In the genomic region with DNA sequence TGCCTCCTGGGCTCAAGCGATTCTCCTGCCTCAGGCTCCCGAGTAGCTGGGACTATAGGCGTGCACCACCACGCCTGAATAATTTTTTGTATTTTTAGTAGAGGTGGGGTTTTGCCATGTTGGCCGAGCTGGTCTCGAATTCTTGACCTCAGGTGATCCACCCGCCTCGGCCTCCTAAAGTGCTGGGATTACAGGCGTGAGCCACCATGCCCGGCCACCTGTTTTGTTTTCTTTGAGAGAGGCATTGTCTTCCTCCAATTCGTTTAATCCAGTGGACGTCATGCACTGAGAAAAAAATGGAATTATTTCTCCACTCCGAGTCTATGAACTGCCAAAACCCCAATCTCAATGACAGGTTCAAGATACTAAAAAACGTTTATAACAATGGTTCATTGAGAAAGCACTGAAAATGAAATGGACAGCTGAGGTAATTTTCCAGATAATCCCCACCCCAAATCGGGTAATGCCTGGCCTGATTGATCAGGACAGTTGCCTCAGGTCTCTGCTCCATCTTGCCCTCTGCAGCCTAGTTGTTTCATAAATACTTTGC, we compare ENCODE assay signal across 22 cellular contexts.
DNase-seq lines count a peak whose midpoint lies in the region; TF ChIP-seq lines count a peak whose summit lies in the region.
"Had no signal": no experiment of that assay in that cellular context is flagged by ENCODE, and none has a peak within 500 bp of the region (broad histone marks: within the 10 kb centered on the region; RNA-seq: fewer than 3 reads in every experiment).

No MANE protein-coding gene starts in this region.

- no peaks in the 10 kb centered on the region for H4K20me1 ChIP-seq in mammary epithelial cell (ENCODE audit: insufficient read depth, low read length)
- H4K20me1 ChIP-seq in H9 (ENCODE audit: control insufficient read depth, insufficient read depth, insufficient read length), result no peaks in the 10 kb centered on the region
- H4K20me1 ChIP-seq in SK-N-SH (ENCODE audit: insufficient read depth), result no peaks in the 10 kb centered on the region
- H4K20me1 ChIP-seq: BLaER1 had no signal

- CTCF ChIA-PET in mammary epithelial cell (lab: Charles Lee; ENCODE audit: low non-redundant PET) (no interaction called here), MCF 10A (lab: Yijun Ruan, JAX) (interaction anchor here (1.4 to 3.9 kb wide), 6 partner anchors 10 to 271 kb away, joined by 3 to 43 read pairs (median 10); no protein-coding TSS in a partner anchor), SK-N-SH (lab: Yijun Ruan, JAX) (no interaction called here)

- H2BK120ac ChIP-seq in trophoblast cell (ENCODE audit: insufficient read depth, low read length, poor library complexity) (no peak overlapping the region), H9 (ENCODE audit: low read depth, low read length, poor library complexity, severe bottlenecking) (no peak overlapping the region)

- peaks cover 23% of the 10 kb centered on the region for H3K4me1 ChIP-seq in mammary epithelial cell (ENCODE audit: insufficient read depth, low read length)
- no peaks in the 10 kb centered on the region for H3K4me1 ChIP-seq in endodermal cell (ENCODE audit: control insufficient read depth, insufficient read depth, low read length)
- H3K4me1 ChIP-seq in trophoblast cell (ENCODE audit: control insufficient read depth in 1 of 2, insufficient read depth in 2 of 2, low read length in 2 of 2), result peaks cover 13 to 22% of the 10 kb centered on the region in 2 experiments
- H3K4me1 ChIP-seq in H9 (ENCODE audit: insufficient read depth, low read length), result no peaks in the 10 kb centered on the region
- H3K4me1 ChIP-seq in SK-N-SH (ENCODE audit: control insufficient read depth in 1 of 2, insufficient read depth in 2 of 2, low read depth in 1 of 2, low read length in 1 of 2), result no peaks in the 10 kb centered on the region
- H3K4me1 ChIP-seq: BLaER1, HAP-1 had no signal

- H3F3A ChIP-seq in SK-N-SH (replicated peaks; ENCODE audit: insufficient read depth), result no peaks in the 10 kb centered on the region

- no peak overlapping the region for H2AFZ ChIP-seq in mammary epithelial cell (ENCODE audit: low read depth, low read length)
- no peak overlapping the region for H2AFZ ChIP-seq in trophoblast cell (ENCODE audit: insufficient read depth, low read length, poor library complexity)
- no peak overlapping the region for H2AFZ ChIP-seq in H9 (ENCODE audit: low read length)
- H2AFZ ChIP-seq in SK-N-SH (ENCODE audit: low read depth), result no peak overlapping the region
- H2AFZ ChIP-seq: GM23338 had no signal

- H3K18ac ChIP-seq in trophoblast cell (ENCODE audit: low read length), result no peak overlapping the region
- no peak overlapping the region for H3K18ac ChIP-seq in H9 (ENCODE audit: insufficient read length, low read depth, low read length)

- BruUV-seq in mammary epithelial cell (replicated peaks; lab: Mats Ljungman, UMichigan), result no TSS peak
- BruUV-seq in MCF 10A (replicated peaks; lab: Mats Ljungman, UMichigan), result no TSS peak

- H3K79me1 ChIP-seq in trophoblast cell (ENCODE audit: low read length) (peaks cover 28% of the 10 kb centered on the region), H9 (ENCODE audit: insufficient read depth, low read depth, low read length, poor library complexity, severe bottlenecking) (no peaks in the 10 kb centered on the region)

- no peak overlapping the region for H2BK12ac ChIP-seq in trophoblast cell (ENCODE audit: low read length)
- H2BK12ac ChIP-seq in H9 (ENCODE audit: insufficient read length, low read depth, low read length), result no peak overlapping the region

- H3K23ac ChIP-seq in trophoblast cell (ENCODE audit: low read length) (no peak overlapping the region), H9 (ENCODE audit: insufficient read length, low read depth, low read length) (no peak overlapping the region)

- no peak overlapping the region for H4K5ac ChIP-seq in H9 (ENCODE audit: insufficient read length, low read depth, low read length)

- H3K79me2 ChIP-seq in mammary epithelial cell (ENCODE audit: insufficient read depth, low read length) (no peaks in the 10 kb centered on the region), trophoblast cell (ENCODE audit: control insufficient read depth, insufficient read depth, low read length, poor library complexity) (peaks cover 7% of the 10 kb centered on the region), H9 (ENCODE audit: insufficient read depth, low read length) (no peaks in the 10 kb centered on the region), SK-N-SH (ENCODE audit: insufficient read depth) (no peaks in the 10 kb centered on the region)

- H3K23me2 ChIP-seq in H9 (ENCODE audit: insufficient read length, low read depth, low read length, poor library complexity, severe bottlenecking), result peaks cover 2% of the 10 kb centered on the region

- no peak for DNase-seq in mammary epithelial cell
- no peak for DNase-seq in MCF 10A (ENCODE audit: unreplicated experiment)
- DNase-seq in endodermal cell, result peak; percentile 28
- DNase-seq in islet precursor cell, result peak; percentile 17
- DNase-seq in trophoblast cell, result peak in 1 of 2 donors; percentile 30
- DNase-seq in SKM-1 treated with dmso at 0.1 percent for 144 hours (lab: John Stamatoyannopoulos, UW; ENCODE audit: unreplicated experiment), result no peak
- no peak for DNase-seq in H9
- DNase-seq in SK-N-SH, result no peak
- DNase-seq: CD4-positive, CD25-positive, alpha-beta regulatory T cell; CD8-positive, alpha-beta T cell; DMS 273 treated with DMSO at 0.1 percent for 48 hours; DMS79; EL; GDM1; HFFc6 had no signal

- no peak overlapping the region for H3T11ph ChIP-seq in H9 (ENCODE audit: low read length)

- no peak overlapping the region for H3K56ac ChIP-seq in H9 (ENCODE audit: insufficient read length, low read depth, low read length)

- H3K9me3 ChIP-seq in mammary epithelial cell (replicated peaks; ENCODE audit: insufficient read depth, low read length) (no peaks in the 10 kb centered on the region), endodermal cell (ENCODE audit: control insufficient read depth, low read length) (peaks cover 2% of the 10 kb centered on the region), trophoblast cell (ENCODE audit: insufficient read depth, low read depth, low read length) (no peaks in the 10 kb centered on the region), H9 (ENCODE audit: control insufficient read depth, low read depth, low read length) (no peaks in the 10 kb centered on the region), SK-N-SH (no peaks in the 10 kb centered on the region)
- H3K9me3 ChIP-seq: HAP-1 had no signal

- H3K4me3 Mint-ChIP-seq in MCF 10A (ENCODE audit: unreplicated experiment) (no peak overlapping the region), endodermal cell (no peak overlapping the region), H9 (no peak overlapping the region)
- H3K4me3 Mint-ChIP-seq: B cell; CD4-positive, CD25-positive, alpha-beta regulatory T cell; CD8-positive, alpha-beta T cell; GM23338; HFFc6 had no signal

- H4K12ac ChIP-seq in trophoblast cell (ENCODE audit: low read depth, low read length), result no peak overlapping the region

- no peak for TF ChIP-seq RAD21 in SK-N-SH (IDR thresholded peaks at IDR 0.05; ENCODE audit: low read length)

- H3K9ac ChIP-seq in mammary epithelial cell (ENCODE audit: insufficient read depth, low read length) (no peak overlapping the region), endodermal cell (ENCODE audit: extremely low read depth, low read length, poor library complexity, severe bottlenecking) (no peak overlapping the region), trophoblast cell (ENCODE audit: low read length) (no peak overlapping the region), H9 (ENCODE audit: extremely low read depth, insufficient read length, low read length) (no peak overlapping the region), SK-N-SH (no peak overlapping the region)
- H3K9ac ChIP-seq: BLaER1 had no signal

- no peak overlapping the region for H3K4ac ChIP-seq in trophoblast cell (ENCODE audit: low read depth, low read length)
- no peak overlapping the region for H3K4ac ChIP-seq in H9 (ENCODE audit: low read depth, low read length)

- POLR2A ChIA-PET in MCF 10A (lab: Yijun Ruan, JAX) (interaction anchor here (1.8 to 3.5 kb wide), 3 partner anchors 26 to 270 kb away, joined by 7 to 16 read pairs (median 7); no protein-coding TSS in a partner anchor), SK-N-SH (lab: Yijun Ruan, JAX) (interaction anchor here (0.6 kb wide), 1 partner anchor 1175 kb away, joined by 3 read pairs; no protein-coding TSS in a partner anchor)

- no peaks in the 10 kb centered on the region for H3K9me2 ChIP-seq in SK-N-SH

- peak overlapping the region; percentile 95 for H3K27ac ChIP-seq in mammary epithelial cell (ENCODE audit: insufficient read depth, low read depth, low read length)
- no peak overlapping the region for H3K27ac ChIP-seq in endodermal cell (ENCODE audit: low read depth, low read length)
- H3K27ac ChIP-seq in trophoblast cell (ENCODE audit: low read depth, low read length), result no peak overlapping the region
- no peak overlapping the region for H3K27ac ChIP-seq in H9 (ENCODE audit: insufficient read length, low read depth, low read length)
- H3K27ac ChIP-seq in SK-N-SH (ENCODE audit: low read depth in 2 of 2, low read length in 1 of 2), result no peak overlapping the region
- H3K27ac ChIP-seq: 22Rv1, BLaER1, C4-2B had no signal

- H3K4me2 ChIP-seq in mammary epithelial cell (ENCODE audit: insufficient read depth, low read depth, low read length), result no peak overlapping the region
- no peak overlapping the region for H3K4me2 ChIP-seq in trophoblast cell (ENCODE audit: low read length)
- H3K4me2 ChIP-seq in H9 (ENCODE audit: insufficient read depth, insufficient read length, low read length), result no peak overlapping the region
- no peak overlapping the region for H3K4me2 ChIP-seq in SK-N-SH
- H3K4me2 ChIP-seq: BLaER1, GM23338 had no signal

- H2AK5ac ChIP-seq in trophoblast cell (ENCODE audit: low read length) (no peak overlapping the region), H9 (ENCODE audit: insufficient read length, low read length) (no peak overlapping the region)

- in situ Hi-C loops in mammary epithelial cell (cut with MboI; ENCODE audit: low sequenced_read_pairs in 2 of 2), result no loop called here

- intact Hi-C loops in mammary epithelial cell (cut with micrococcal nuclease), result loop anchor here (2.0 kb wide), 1 partner anchor 25 kb away; no protein-coding TSS in a partner anchor
- intact Hi-C loops in MCF 10A (cut with micrococcal nuclease), result no loop called here

- H3K36me3 Mint-ChIP-seq in MCF 10A (ENCODE audit: insufficient read depth, unreplicated experiment) (no peaks in the 10 kb centered on the region), endodermal cell (ENCODE audit: low read depth) (peaks cover 38% of the 10 kb centered on the region), H9 (ENCODE audit: insufficient read depth in 1 of 3, low read depth in 3 of 3) (peaks cover 0 to 2% (median 1%) of the 10 kb centered on the region in 3 experiments; a peak in 3 of 7 replicates)
- H3K36me3 Mint-ChIP-seq: CD4-positive, CD25-positive, alpha-beta regulatory T cell; CD8-positive, alpha-beta T cell had no signal

- H3K27me3 ChIP-seq in mammary epithelial cell (ENCODE audit: insufficient read depth, low read length) (no peaks in the 10 kb centered on the region), endodermal cell (ENCODE audit: control insufficient read depth, insufficient read depth, low read length, poor library complexity, severe bottlenecking) (no peaks in the 10 kb centered on the region), trophoblast cell (ENCODE audit: insufficient read depth, low read length) (no peaks in the 10 kb centered on the region), H9 (ENCODE audit: insufficient read depth, low read length) (no peaks in the 10 kb centered on the region), SK-N-SH (ENCODE audit: insufficient read depth) (peaks cover 53% of the 10 kb centered on the region; the same call in 1 of the 2 replicates)
- H3K27me3 ChIP-seq: BLaER1 had no signal

- H2BK5ac ChIP-seq in trophoblast cell (ENCODE audit: low read depth, low read length, poor library complexity) (no peak overlapping the region), H9 (ENCODE audit: insufficient read length, low read length) (no peak overlapping the region)

- no peak for TF ChIP-seq EP300 in SK-N-SH (IDR thresholded peaks at IDR 0.05; ENCODE audit: borderline replicate concordance in 1 of 2, low read depth in 1 of 2, low read length in 1 of 2)

- H3K9me3 Mint-ChIP-seq in MCF 10A (ENCODE audit: unreplicated experiment) (no peaks in the 10 kb centered on the region), endodermal cell (peaks cover 9% of the 10 kb centered on the region), H9 (peaks cover under 1 to 6% of the 10 kb centered on the region in 2 experiments; a peak in 3 of 5 replicates)
- H3K9me3 Mint-ChIP-seq: CD8-positive, alpha-beta T cell; HFFc6 had no signal

- H3K14ac ChIP-seq in trophoblast cell (ENCODE audit: low read length), result no peak overlapping the region
- H3K14ac ChIP-seq in H9 (ENCODE audit: insufficient read depth, low read length), result no peak overlapping the region

- H3K4me3 ChIP-seq in mammary epithelial cell (replicated peaks in 1 of 3; ENCODE audit: insufficient read depth in 1 of 3, low read depth in 2 of 3, low read length in 3 of 3), result no peak overlapping the region
- H3K4me3 ChIP-seq in endodermal cell (ENCODE audit: low read length), result no peak overlapping the region
- no peak overlapping the region for H3K4me3 ChIP-seq in trophoblast cell (ENCODE audit: low read depth, low read length)
- no peak overlapping the region for H3K4me3 ChIP-seq in SK-N-SH (ENCODE audit: low read depth in 2 of 2, low read length in 1 of 2)
- H3K4me3 ChIP-seq: BLaER1, GM12878, GM23338, HAP-1 had no signal

- TF ChIP-seq CTCF in mammary epithelial cell (conservative IDR thresholded peaks at IDR 0.05 in 1 of 2, IDR thresholded peaks at IDR 0.05 in 1 of 2; ENCODE audit: extremely low read depth in 1 of 2, insufficient read depth in 1 of 2, low read depth in 1 of 2, low read length in 2 of 2), result no peak
- no peak for TF ChIP-seq CTCF in MCF 10A (IDR thresholded peaks at IDR 0.05; ENCODE audit: unreplicated experiment)
- TF ChIP-seq CTCF in endodermal cell (conservative IDR thresholded peaks at IDR 0.05), result no peak
- no peak for TF ChIP-seq CTCF in H9 (conservative IDR thresholded peaks at IDR 0.05)
- no peak for TF ChIP-seq CTCF in SK-N-SH (IDR thresholded peaks at IDR 0.05)

- H4K8ac ChIP-seq in trophoblast cell (ENCODE audit: low read depth, low read length) (no peak overlapping the region), H9 (replicated peaks; ENCODE audit: insufficient read length, low read depth, low read length) (no peak overlapping the region)

- dilution Hi-C loops in mammary epithelial cell (cut with HindIII; ENCODE audit: low sequenced_read_pairs), result loop anchor here (10.0 kb wide), 1 partner anchor 269 kb away; a partner anchor contains a TSS

- no peak overlapping the region for H2BK20ac ChIP-seq in H9 (ENCODE audit: low read depth, low read length, poor library complexity, severe bottlenecking)

- H3K27me3 Mint-ChIP-seq in MCF 10A (ENCODE audit: insufficient read depth, unreplicated experiment), result no peaks in the 10 kb centered on the region
- H3K27me3 Mint-ChIP-seq in endodermal cell (ENCODE audit: insufficient read depth), result peaks cover 7% of the 10 kb centered on the region
- H3K27me3 Mint-ChIP-seq in H9 (ENCODE audit: low read depth), result peaks cover 3% of the 10 kb centered on the region; the same call in 1 of the 2 replicates
- H3K27me3 Mint-ChIP-seq: CD4-positive, CD25-positive, alpha-beta regulatory T cell had no signal

- H4K91ac ChIP-seq in trophoblast cell (ENCODE audit: low read depth, low read length) (peak overlapping the region; percentile 45), H9 (ENCODE audit: insufficient read length, low read depth, low read length) (no peak overlapping the region)

- H3K4me1 Mint-ChIP-seq in MCF 10A (ENCODE audit: insufficient read depth, unreplicated experiment), result peaks cover 10% of the 10 kb centered on the region
- H3K4me1 Mint-ChIP-seq in endodermal cell, result peaks cover 12% of the 10 kb centered on the region
- peaks cover 0 to 6% of the 10 kb centered on the region in 2 experiments; a peak in 2 of 4 replicates for H3K4me1 Mint-ChIP-seq in H9
- H3K4me1 Mint-ChIP-seq: B cell; CD4-positive, CD25-positive, alpha-beta regulatory T cell; GM23338 had no signal

- no peaks in the 10 kb centered on the region for H3K36me3 ChIP-seq in mammary epithelial cell (ENCODE audit: insufficient read depth, low read length)
- H3K36me3 ChIP-seq in endodermal cell (ENCODE audit: control insufficient read depth, insufficient read depth, low read length), result no peaks in the 10 kb centered on the region
- H3K36me3 ChIP-seq in trophoblast cell (ENCODE audit: control insufficient read depth in 1 of 2, insufficient read depth in 2 of 2, low read length in 2 of 2), result no peaks in the 10 kb centered on the region
- H3K36me3 ChIP-seq in SK-N-SH (replicated peaks in 1 of 2; ENCODE audit: control insufficient read depth in 1 of 2, insufficient read depth in 2 of 2, low read length in 1 of 2), result no peaks in the 10 kb centered on the region
- H3K36me3 ChIP-seq: BLaER1, HAP-1 had no signal

- H3K27ac Mint-ChIP-seq in MCF 10A (ENCODE audit: low read depth, unreplicated experiment), result no peak overlapping the region
- H3K27ac Mint-ChIP-seq in endodermal cell, result no peak overlapping the region
- H3K27ac Mint-ChIP-seq in H9, result no peak overlapping the region
- H3K27ac Mint-ChIP-seq: B cell; CD4-positive, CD25-positive, alpha-beta regulatory T cell; CD8-positive, alpha-beta T cell; GM23338; HFFc6 had no signal

- no peak overlapping the region for H2BK15ac ChIP-seq in H9 (ENCODE audit: low read depth, low read length)

- 83% methylated on average over 13 of the region's 15 CpGs for WGBS in mammary epithelial cell (ENCODE audit: low coverage, missing lambda C conversion rate)
- 92 to 94% methylated on average over 12 to 15 of the region's 15 CpGs for WGBS in endodermal cell (ENCODE audit: insufficient coverage in 1 of 2, insufficient read length in 1 of 2), 2 experiments
- WGBS in trophoblast cell (ENCODE audit: extremely low coverage, insufficient coverage, insufficient read length), result no CpG with 5 or more reads among the region's 15 CpGs
- no CpG with 5 or more reads among the region's 15 CpGs for WGBS in H9 (ENCODE audit: extremely low coverage, insufficient read length, low lambda C conversion rate)
- 6% methylated on average over 14 of the region's 15 CpGs for whole genome bisulfite sequencing in SK-N-SH (ENCODE audit: low lambda C conversion rate)

Comparison
In these comparisons a context has a peak if more than half of its experiments do, and no peak if none do; other contexts are left out.
1. DNase-seq: peak in endodermal cell (single experiment) and islet precursor cell (single experiment); none in mammary epithelial cell (single experiment), MCF 10A (single experiment), SKM-1 treated with dmso at 0.1 percent for 144 hours (single experiment), H9 (single experiment) and SK-N-SH (single experiment).